Comparison of ENCODE assay signal across 13 cellular contexts in genomic region chr7:144761493-144761892, GRCh38.
A peak's percentile ranks its signal among the peaks of the same experiment; 100 is the strongest.
DNase-seq lines count a peak whose midpoint lies in the region; ATAC-seq and TF ChIP-seq lines count a peak whose summit lies in the region.
"Had no signal": no experiment of that assay in that cellular context is flagged by ENCODE, and none has a peak within 500 bp of the region (broad histone marks: within the 10 kb centered on the region; RNA-seq: fewer than 3 reads in every experiment).

No MANE protein-coding gene starts in this region.

- intact Hi-C loops in Right ventricle myocardium superior (cut with DNase I), result no loop called here
- intact Hi-C loops in cardiac septum (cut with DNase I), result no loop called here
- intact Hi-C loops in left ventricle myocardium inferior (cut with micrococcal nuclease), result no loop called here

- no peak overlapping the region for H3K4me3 ChIP-seq in epithelial cell of esophagus (ENCODE audit: low read length)
- H3K4me3 ChIP-seq in left ventricle myocardium inferior, result no peak overlapping the region
- H3K4me3 ChIP-seq: BLaER1 treated with 17β-estradiol and CSF1 and Interleukin-3, amounts not matched to agents 10 nM and 100 nM had no signal

- TF ChIP-seq CTCF in epithelial cell of esophagus (IDR thresholded peaks at IDR 0.05; ENCODE audit: insufficient read depth, low read depth, low read length, missing control alignments) (no peak), left ventricle myocardium inferior (IDR thresholded peaks at IDR 0.05; ENCODE audit: borderline replicate concordance) (no peak)

- H3K27ac ChIP-seq in left ventricle myocardium inferior (replicated peaks), result no peak overlapping the region
- H3K27ac ChIP-seq: BLaER1 treated with 17β-estradiol and CSF1 and Interleukin-3, amounts not matched to agents 10 nM and 100 nM had no signal

- no peaks in the 10 kb centered on the region for H3K36me3 ChIP-seq in left ventricle myocardium inferior

- peak; percentile 79 for ATAC-seq in Right ventricle myocardium superior (ENCODE audit: poor library complexity)
- ATAC-seq: CD8-positive, alpha-beta T cell had no signal

- DNase-seq in Right ventricle myocardium superior (peak; percentile 45), cardiac septum (ENCODE audit: low spot score) (no peak), epithelial cell of esophagus (ENCODE audit: low read depth) (peak; percentile 46), left ventricle myocardium inferior (peak; percentile 52), NOMO-1 treated with dmso at 0.1 percent for 144 hours (lab: John Stamatoyannopoulos, UW; ENCODE audit: unreplicated experiment) (no peak), NCI-H524 (lab: John Stamatoyannopoulos, UW) (no peak), NCI-H1436 treated with DMSO at 0.1 percent for 48 hours (lab: John Stamatoyannopoulos, UW) (no peak)
- DNase-seq: Calu3; CD8-positive, alpha-beta T cell; DMS79 treated with DMSO at 0.1 percent for 48 hours; GF-D8; H9 had no signal

- H3K9me3 ChIP-seq in left ventricle myocardium inferior (replicated peaks), result no peaks in the 10 kb centered on the region

- H3K27me3 ChIP-seq in left ventricle myocardium inferior (ENCODE audit: low read depth), result no peaks in the 10 kb centered on the region
- H3K27me3 ChIP-seq: BLaER1 treated with 17β-estradiol and CSF1 and Interleukin-3, amounts not matched to agents 10 nM and 100 nM had no signal

- no peaks in the 10 kb centered on the region for H3K4me1 ChIP-seq in left ventricle myocardium inferior
- H3K4me1 ChIP-seq: BLaER1 treated with 17β-estradiol and CSF1 and Interleukin-3, amounts not matched to agents 10 nM and 100 nM had no signal

Comparison
In these comparisons a context has a peak if more than half of its experiments do, and no peak if none do; other contexts are left out.
1. DNase-seq: peak in Right ventricle myocardium superior (single experiment), epithelial cell of esophagus (single experiment) and left ventricle myocardium inferior (single experiment); none in cardiac septum (single experiment), NOMO-1 treated with dmso at 0.1 percent for 144 hours (single experiment), NCI-H524 (0 of 2) and NCI-H1436 treated with DMSO at 0.1 percent for 48 hours (single experiment).